1 cellular context compared by ENCODE assay signal in genomic region chr14:23301288-23301968, GRCh38.
TF ChIP-seq lines count a peak whose summit lies in the region.

No MANE protein-coding gene starts in this region.

TF ChIP-seq in K562, 482 proteins besides CTCF, POLR2A, EP300 and RAD21 (continued from another document and continues in another):
- no peak for TF ChIP-seq ZNF318 (IDR thresholded peaks at IDR 0.05; ENCODE audit: borderline replicate concordance in 1 of 2, low read depth in 1 of 2)
- no peak for TF ChIP-seq ZNF12 (CRISPR knock-in tag; IDR thresholded peaks at IDR 0.05)
- no peak for TF ChIP-seq ZNF586 (CRISPR knock-in tag; conservative IDR thresholded peaks at IDR 0.05)
- peak; percentile 81 for TF ChIP-seq L3MBTL2 (IDR thresholded peaks at IDR 0.05)
- TF ChIP-seq ZNF511 (CRISPR knock-in tag; IDR thresholded peaks at IDR 0.05), result no peak; the same call in none of the 2 replicates
- no peak for TF ChIP-seq DEAF1 (CRISPR knock-in tag; IDR thresholded peaks at IDR 0.05)
- TF ChIP-seq ZNF668 (CRISPR knock-in tag; IDR thresholded peaks at IDR 0.05), result no peak
- no peak for TF ChIP-seq MNT (conservative IDR thresholded peaks at IDR 0.05)
- no peak for TF ChIP-seq SMARCB1 (IDR thresholded peaks at IDR 0.05; ENCODE audit: insufficient read length, low read depth)
- TF ChIP-seq SMARCA5 (IDR thresholded peaks at IDR 0.05), result no peak
- no peak for TF ChIP-seq THAP7 (CRISPR knock-in tag; IDR thresholded peaks at IDR 0.05)
- TF ChIP-seq MGA (IDR thresholded peaks at IDR 0.05), result no peak
- peak; percentile 51; the same call in 1 of the 2 replicates for TF ChIP-seq LCOR (CRISPR knock-in tag; IDR thresholded peaks at IDR 0.05)
- no peak for TF ChIP-seq CUX1 (CRISPR knock-in tag; IDR thresholded peaks at IDR 0.05)
- TF ChIP-seq RBM14 (IDR thresholded peaks at IDR 0.05; ENCODE audit: borderline replicate concordance, insufficient read depth, low read depth, low read length), result no peak
- TF ChIP-seq RBM25 (IDR thresholded peaks at IDR 0.05; ENCODE audit: low read depth, low read length, severe bottlenecking), result peak; percentile 15
- no peak for TF ChIP-seq TAL1 (IDR thresholded peaks at IDR 0.05)
- TF ChIP-seq ILF3 (IDR thresholded peaks at IDR 0.05; ENCODE audit: borderline replicate concordance), result no peak
- TF ChIP-seq TAF9B (IDR thresholded peaks at IDR 0.05; ENCODE audit: partially characterized antibody), result no peak
- TF ChIP-seq CEBPB (tag; IDR thresholded peaks at IDR 0.05), result no peak
